17 cellular contexts compared by ENCODE assay signal in genomic region chr18:76937597-76937996, GRCh38.
"Had no signal": no experiment of that assay in that cellular context is flagged by ENCODE, and none has a peak within 500 bp of the region (broad histone marks: within the 10 kb centered on the region; RNA-seq: fewer than 3 reads in every experiment).

No MANE protein-coding gene starts in this region.

- ATAC-seq: activated CD8-positive, alpha-beta T cell treated with anti-CD3 and anti-CD28 coated beads for 36 hours; activated T-cell treated with anti-CD3 and anti-CD28 coated beads, Interleukin-2, amount 50 U/mL, for 4 hours; naive thymus-derived CD8-positive, alpha-beta T cell; pancreas; right lobe of liver; upper lobe of right lung had no signal

- H3K9me3 Mint-ChIP-seq: activated CD8-positive, alpha-beta T cell treated with anti-CD3 and anti-CD28 coated beads for 36 hours; activated naive CD4-positive, alpha-beta T cell treated with anti-CD3 and anti-CD28 coated beads for 36 hours; activated T-cell treated with anti-CD3 and anti-CD28 coated beads, Interleukin-2, amount 50 U/mL, for 4 hours; naive thymus-derived CD8-positive, alpha-beta T cell had no signal

- H3K27ac Mint-ChIP-seq: activated CD8-positive, alpha-beta T cell treated with anti-CD3 and anti-CD28 coated beads for 36 hours; activated naive CD4-positive, alpha-beta T cell treated with anti-CD3 and anti-CD28 coated beads for 36 hours; naive thymus-derived CD8-positive, alpha-beta T cell had no signal

- H3K27ac ChIP-seq: breast epithelium, pancreas, right lobe of liver, upper lobe of right lung had no signal

- H3K4me3 ChIP-seq: breast epithelium, pancreas, right lobe of liver, smooth muscle cell, upper lobe of right lung had no signal

- H3K9me3 ChIP-seq: breast epithelium, pancreas, right lobe of liver, upper lobe of right lung had no signal

- H3K27me3 Mint-ChIP-seq: activated CD8-positive, alpha-beta T cell treated with anti-CD3 and anti-CD28 coated beads for 36 hours; naive thymus-derived CD8-positive, alpha-beta T cell had no signal

- H3K4me2 ChIP-seq: smooth muscle cell had no signal

- H3K36me3 ChIP-seq: breast epithelium had no signal

- H3K4me1 Mint-ChIP-seq: naive thymus-derived CD8-positive, alpha-beta T cell had no signal

- H3K4me1 ChIP-seq: breast epithelium, pancreas, upper lobe of right lung had no signal

- H3K27me3 ChIP-seq: breast epithelium, pancreas, right lobe of liver, upper lobe of right lung had no signal

- DNase-seq: activated CD4-positive, alpha-beta T cell treated with anti-CD3 and anti-CD28 coated beads for 48 hours; activated CD4-positive, CD25-positive, alpha-beta regulatory T cell; activated CD8-positive, alpha-beta T cell treated with anti-CD3 and anti-CD28 coated beads for 36 hours; activated naive CD4-positive, alpha-beta T cell treated with anti-CD3 and anti-CD28 coated beads for 36 hours; activated T-cell treated with anti-CD3 and anti-CD28 coated beads, Interleukin-2, amount 50 U/mL, for 4 hours; aorta; effector CD4-positive, alpha-beta T cell; mesendoderm; naive thymus-derived CD8-positive, alpha-beta T cell; pancreas; right lobe of liver; stimulated activated CD4-positive, alpha-beta T cell treated with anti-CD3 and anti-CD28 coated beads, Interleukin-4, amount 100 ng/mL, for 1 hour; T-helper 1 cell; T-helper 9 cell; upper lobe of right lung had no signal

- H3K4me3 Mint-ChIP-seq: activated CD8-positive, alpha-beta T cell treated with anti-CD3 and anti-CD28 coated beads for 36 hours; activated naive CD4-positive, alpha-beta T cell treated with anti-CD3 and anti-CD28 coated beads for 36 hours; activated T-cell treated with anti-CD3 and anti-CD28 coated beads, Interleukin-2, amount 50 U/mL, for 4 hours; naive thymus-derived CD8-positive, alpha-beta T cell had no signal
